Comparison of ENCODE assay signal across 9 cellular contexts in genomic region chr1:175188936-175189335, GRCh38. TPM values are rescaled to one million over a fixed set of nuclear protein-coding genes. Genes with fewer than 3 reads are reported as not detected.
DNase-seq lines count a peak whose midpoint lies in the region; ATAC-seq and TF ChIP-seq lines count a peak whose summit lies in the region.
"Had no signal": no experiment of that assay in that cellular context is flagged by ENCODE, and none has a peak within 500 bp of the region (broad histone marks: within the 10 kb centered on the region; RNA-seq: fewer than 3 reads in every experiment).

No MANE protein-coding gene starts in this region.

- H3K4me3 Mint-ChIP-seq in effector memory CD8-positive, alpha-beta T cell: peak overlapping the region; percentile 95 to 97

- ATAC-seq in GM19043 (IDR thresholded peaks at IDR 0.05; ENCODE audit: low read depth, unreplicated experiment) (peak; percentile 69), HG03060 (IDR thresholded peaks at IDR 0.05; ENCODE audit: low read depth, unreplicated experiment) (peak; percentile 43)
- peak; percentile 46 for ATAC-seq in effector memory CD8-positive, alpha-beta T cell (replicated peaks)

- no peak overlapping the region for H3K4me3 ChIP-seq in tibial nerve
- H3K4me3 ChIP-seq in brain microvascular endothelial cell (ENCODE audit: low read depth, low read length): no peak overlapping the region
- H3K4me3 ChIP-seq: thoracic aorta had no signal

- no peaks in the 10 kb centered on the region for H3K27me3 Mint-ChIP-seq in effector memory CD8-positive, alpha-beta T cell

- peak in 4 of 5 experiments; percentile 14 to 86 (median 36) for DNase-seq in T-helper 2 cell
- peak; percentile 5 to 31 (median 6) for DNase-seq in effector memory CD8-positive, alpha-beta T cell
- DNase-seq in tibial nerve (ENCODE audit: low spot score in 2 of 2): no peak
- no peak for DNase-seq in NCI-H510A (lab: John Stamatoyannopoulos, UW)
- DNase-seq in NCI-H2227 (lab: John Stamatoyannopoulos, UW; ENCODE audit: unreplicated experiment): no peak
- no peak for DNase-seq in brain microvascular endothelial cell

- H3K9me3 Mint-ChIP-seq in effector memory CD8-positive, alpha-beta T cell: no peaks in the 10 kb centered on the region

- H3K27me3 ChIP-seq in tibial nerve (no peaks in the 10 kb centered on the region), brain microvascular endothelial cell (replicated peaks) (peaks cover 3% of the 10 kb centered on the region)

- H3K4me1 Mint-ChIP-seq in effector memory CD8-positive, alpha-beta T cell (ENCODE audit: low read depth in 2 of 2): peaks cover 67 to 73% of the 10 kb centered on the region in 2 donors

- H3K36me3 ChIP-seq in tibial nerve (no peaks in the 10 kb centered on the region), brain microvascular endothelial cell (replicated peaks) (no peaks in the 10 kb centered on the region)
- H3K36me3 ChIP-seq: thoracic aorta had no signal

- TF ChIP-seq CTCF in tibial nerve (IDR thresholded peaks at IDR 0.05): no peak
- TF ChIP-seq CTCF in brain microvascular endothelial cell (IDR thresholded peaks at IDR 0.05; ENCODE audit: low read depth, low read length, missing control alignments): no peak

- H3K36me3 Mint-ChIP-seq in effector memory CD8-positive, alpha-beta T cell (ENCODE audit: insufficient read depth): peaks cover 23% of the 10 kb centered on the region

- peaks cover 0 to 71% (median 23%) of the 10 kb centered on the region in 4 donors for H3K4me1 ChIP-seq in tibial nerve

- no peak for TF ChIP-seq EP300 in tibial nerve (IDR thresholded peaks at IDR 0.05)

- TF ChIP-seq POLR2A in tibial nerve (IDR thresholded peaks at IDR 0.05): no peak

- peak overlapping the region in 3 of 4 donors; percentile 17 to 53 (median 51) for H3K27ac ChIP-seq in tibial nerve
- H3K27ac ChIP-seq in brain microvascular endothelial cell: no peak overlapping the region
- H3K27ac ChIP-seq: thoracic aorta had no signal

- whole genome bisulfite sequencing in tibial nerve, 2 donors: 45 to 49% methylated on average over 2 of the region's 2 CpGs

- in situ Hi-C loops in brain microvascular endothelial cell (cut with HindIII; ENCODE audit: low pct_ligation_motif_present, low sequenced_read_pairs): no loop called here

- peak overlapping the region; percentile 24 to 93 for H3K27ac Mint-ChIP-seq in effector memory CD8-positive, alpha-beta T cell

- H3K9me3 ChIP-seq in tibial nerve: no peaks in the 10 kb centered on the region
- H3K9me3 ChIP-seq: thoracic aorta had no signal

RNA-seq across cellular contexts. Expression of gene KIAA0040, which starts 3.6 kb away (rescaled TPM):
- total RNA-seq in tibial nerve: 10 to 100 TPM; 16.9 to 28.8 (median 20.3) TPM

Comparison
In these comparisons a context has a peak if more than half of its experiments do, and no peak if none do; other contexts are left out.
1. DNase-seq: peak in T-helper 2 cell (4 of 5) and effector memory CD8-positive, alpha-beta T cell (3 of 3); none in tibial nerve (0 of 2), NCI-H510A (single experiment), NCI-H2227 (single experiment) and brain microvascular endothelial cell (single experiment).
2. Peak in every context shown above with its lines, with median percentiles within 50 percentile points of each other: ATAC-seq.